9 cellular contexts compared by ENCODE assay signal in the genomic region with DNA sequence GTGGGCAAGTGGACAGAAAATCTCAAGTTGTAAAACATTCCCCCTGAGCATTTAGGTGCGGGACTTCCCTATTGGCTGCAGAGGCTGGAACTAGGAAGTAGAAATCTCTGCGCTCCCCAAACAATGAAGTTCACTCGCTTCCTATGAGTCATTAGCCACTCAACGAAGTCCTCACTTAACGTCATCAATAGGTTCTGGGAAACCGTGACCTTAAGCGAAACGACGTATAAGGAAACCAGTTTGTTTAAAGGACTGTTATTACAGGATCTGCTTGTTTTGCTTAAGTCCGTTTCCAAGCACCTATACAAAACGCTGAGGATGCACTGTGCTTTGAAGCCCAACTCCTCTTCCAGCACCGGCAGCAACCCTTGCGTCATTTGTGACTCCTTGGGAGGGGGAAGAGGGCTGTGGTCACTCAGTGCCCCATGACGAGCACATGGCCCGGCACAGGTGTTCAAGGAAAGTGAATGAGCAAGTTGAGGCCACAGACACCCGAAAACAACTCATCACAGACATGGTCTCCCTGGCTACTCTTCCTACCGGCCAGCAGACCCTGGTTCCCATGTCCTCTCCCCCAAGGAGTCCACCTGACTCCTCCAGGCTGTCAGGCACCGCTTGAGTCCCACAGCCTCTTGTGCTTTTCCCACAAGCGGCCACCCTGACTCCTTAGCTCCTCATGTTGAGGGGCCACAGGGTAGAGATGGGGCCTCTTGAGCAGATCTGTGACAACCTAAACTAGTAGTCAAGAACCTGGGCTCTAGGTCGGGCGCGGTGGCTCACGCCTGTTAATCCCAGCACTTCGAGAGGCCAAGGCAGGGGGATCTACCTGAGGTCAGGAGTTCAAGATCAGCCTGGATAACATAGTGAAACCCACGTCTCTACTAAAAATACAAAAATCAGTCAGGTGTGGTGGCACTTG. TPM values are rescaled to one million over a fixed set of nuclear protein-coding genes. Genes with fewer than 3 reads are reported as not detected.
DNase-seq lines count a peak whose midpoint lies in the region; ATAC-seq, FAIRE-seq and TF ChIP-seq lines count a peak whose summit lies in the region.
"Had no signal": no experiment of that assay in that cellular context is flagged by ENCODE, and none has a peak within 500 bp of the region (broad histone marks: within the 10 kb centered on the region; RNA-seq: fewer than 3 reads in every experiment).

No MANE protein-coding gene starts in this region.

- peaks cover 7 to 24% of the 10 kb centered on the region in 2 donors for H3K36me3 ChIP-seq in kidney (ENCODE audit: control insufficient read depth in 1 of 2, insufficient read depth in 2 of 2, low read length in 2 of 2)

- H3K27ac ChIP-seq in kidney (ENCODE audit: low read depth in 2 of 2, low read length in 2 of 2) (peak overlapping the region in 1 of 2 donors; percentile 8), dorsolateral prefrontal cortex (peak overlapping the region in 25 of 59 donors; percentile 3 to 85 (median 56))

- peaks cover 41% of the 10 kb centered on the region for H3K4me1 Mint-ChIP-seq in activated CD8-positive, alpha-beta T cell treated with anti-CD3 and anti-CD28 coated beads, Interleukin-2, amount 10 ng/mL, durations not matched to agents 7 days and 5 days (ENCODE audit: low read depth)

- peaks cover 11 to 15% of the 10 kb centered on the region in 2 donors for H3K4me1 ChIP-seq in kidney (ENCODE audit: control insufficient read depth in 1 of 2, insufficient read depth in 1 of 2, low read depth in 1 of 2, low read length in 2 of 2)

- peaks cover 42% of the 10 kb centered on the region for H3K36me3 Mint-ChIP-seq in activated CD8-positive, alpha-beta T cell treated with anti-CD3 and anti-CD28 coated beads, Interleukin-2, amount 10 ng/mL, durations not matched to agents 7 days and 5 days (ENCODE audit: low read depth)

- H3K27me3 Mint-ChIP-seq in activated CD8-positive, alpha-beta T cell treated with anti-CD3 and anti-CD28 coated beads, Interleukin-2, amount 10 ng/mL, durations not matched to agents 7 days and 5 days (ENCODE audit: low read depth): no peaks in the 10 kb centered on the region

- H3K4me3 Mint-ChIP-seq in activated CD8-positive, alpha-beta T cell treated with anti-CD3 and anti-CD28 coated beads, Interleukin-2, amount 10 ng/mL, durations not matched to agents 7 days and 5 days: peak overlapping the region; percentile 18

- peak; percentile 52 for ATAC-seq in activated CD8-positive, alpha-beta T cell treated with anti-CD3 and anti-CD28 coated beads, Interleukin-2, amount 10 ng/mL, durations not matched to agents 7 days and 5 days

- H3K9ac ChIP-seq in kidney (ENCODE audit: low read length in 2 of 2): no peak overlapping the region

- peak overlapping the region; percentile 79 for H3K27ac Mint-ChIP-seq in activated CD8-positive, alpha-beta T cell treated with anti-CD3 and anti-CD28 coated beads, Interleukin-2, amount 10 ng/mL, durations not matched to agents 7 days and 5 days

- POLR2A ChIA-PET in activated CD8-positive, alpha-beta T cell treated with anti-CD3 and anti-CD28 coated beads, Interleukin-2, amount 10 ng/mL, durations not matched to agents 7 days and 5 days (lab: Charles Lee): interaction anchor here (2.4 kb wide), 1 partner anchor 14 kb away, joined by 13 read pairs; the partner anchor contains the start of gene SUPT5H

- no peak for TF ChIP-seq CTCF in kidney (IDR thresholded peaks at IDR 0.05; ENCODE audit: borderline replicate concordance, extremely low read depth, insufficient read depth)
- no peak for TF ChIP-seq CTCF in dorsolateral prefrontal cortex (IDR thresholded peaks at IDR 0.05 in 54 of 56, conservative IDR thresholded peaks at IDR 0.05 in 2 of 56; ENCODE audit: low read depth in 1 of 56, partially characterized antibody in 56 of 56)

- peak in 2 of 3 donors; percentile 67 to 70 for DNase-seq in stimulated activated CD4-positive, alpha-beta T cell treated with anti-CD3 and anti-CD28 coated beads, Interleukin-12 subunit alpha, Interleukin-12 subunit beta, amount 100 ng/mL, for 48 hours (ENCODE audit: low read depth in 2 of 3, low spot score in 1 of 3)
- no peak for DNase-seq in stimulated activated CD4-positive, alpha-beta T cell treated with anti-CD3 and anti-CD28 coated beads, Interleukin-12 subunit alpha, Interleukin-12 subunit beta, amount 100 ng/mL, for 4 hours
- DNase-seq in NCI-H510A treated with DMSO at 0.1 percent for 48 hours (lab: John Stamatoyannopoulos, UW) (peak; percentile 27), fibroblast of peridontal ligament (ENCODE audit: extremely low read depth) (peak; percentile 43), skeletal muscle cell (ENCODE audit: low read depth) (peak; percentile 96), kidney (no peak), dorsolateral prefrontal cortex (no peak)
- peak; percentile 45 for DNase-seq in activated CD8-positive, alpha-beta T cell treated with anti-CD3 and anti-CD28 coated beads, Interleukin-2, amount 10 ng/mL, durations not matched to agents 7 days and 5 days

- no peaks in the 10 kb centered on the region for H3K9me3 Mint-ChIP-seq in activated CD8-positive, alpha-beta T cell treated with anti-CD3 and anti-CD28 coated beads, Interleukin-2, amount 10 ng/mL, durations not matched to agents 7 days and 5 days (ENCODE audit: insufficient read depth)

- H3K9me3 ChIP-seq in kidney (ENCODE audit: control insufficient read depth in 1 of 2, low read length in 2 of 2): no peaks in the 10 kb centered on the region

- no peak for FAIRE-seq in kidney (lab: Jason Lieb, UNC)
- FAIRE-seq: islet of Langerhans had no signal

- H3K27me3 ChIP-seq in dorsolateral prefrontal cortex: no peaks in the 10 kb centered on the region

- intact Hi-C loops in kidney (cut with DNase I) (no loop called here), dorsolateral prefrontal cortex (cut with DNase I) (no loop called here)

- no peak overlapping the region for H3K4me3 ChIP-seq in skeletal muscle cell (ENCODE audit: low read depth, low read length)
- no peak overlapping the region for H3K4me3 ChIP-seq in kidney (ENCODE audit: low read length in 2 of 2)
- no peak overlapping the region for H3K4me3 ChIP-seq in dorsolateral prefrontal cortex

- CTCF ChIA-PET in activated CD8-positive, alpha-beta T cell treated with anti-CD3 and anti-CD28 coated beads, Interleukin-2, amount 10 ng/mL, durations not matched to agents 7 days and 5 days (lab: Charles Lee): interaction anchor here (1.5 kb wide), 1 partner anchor 16 kb away, joined by 3 read pairs; no protein-coding TSS in a partner anchor

RNA-seq across cellular contexts. Expression of gene RPS16, which starts 4.8 kb away (rescaled TPM):
- 1,000 to 10,000 TPM; 2,100 to 2,157 TPM for total RNA-seq in activated CD8-positive, alpha-beta T cell treated with anti-CD3 and anti-CD28 coated beads, Interleukin-2, amount 10 ng/mL, durations not matched to agents 7 days and 5 days
- total RNA-seq in kidney (1,461 TPM), dorsolateral prefrontal cortex (100 to 1,000 TPM; 365 to 780 (median 506) TPM)
- 1,965 TPM for polyA plus RNA-seq in kidney (ENCODE audit: insufficient read depth, low read depth, low replicate concordance)

RNA-seq across cellular contexts. Expression of gene SUPT5H, which starts 14.4 kb away (rescaled TPM):
- total RNA-seq in activated CD8-positive, alpha-beta T cell treated with anti-CD3 and anti-CD28 coated beads, Interleukin-2, amount 10 ng/mL, durations not matched to agents 7 days and 5 days: 100 to 1,000 TPM; 144 to 147 TPM
- total RNA-seq in kidney: 123 TPM
- polyA plus RNA-seq in kidney (ENCODE audit: insufficient read depth, low read depth, low replicate concordance): 106 TPM
- 100 to 1,000 TPM; 107 to 178 (median 128) TPM for total RNA-seq in dorsolateral prefrontal cortex

RNA-seq across cellular contexts. Expression of gene PLEKHG2, which starts 18.5 kb away (rescaled TPM):
- 10 to 100 TPM; 64.4 to 68.5 TPM for total RNA-seq in activated CD8-positive, alpha-beta T cell treated with anti-CD3 and anti-CD28 coated beads, Interleukin-2, amount 10 ng/mL, durations not matched to agents 7 days and 5 days
- 29.7 TPM for total RNA-seq in kidney
- 8.5 TPM for polyA plus RNA-seq in kidney (ENCODE audit: insufficient read depth, low read depth, low replicate concordance)
- 10 to 100 TPM in 50 of 120 experiments, 1 to 10 TPM in 70; 2.1 to 25.5 (median 9.2) TPM for total RNA-seq in dorsolateral prefrontal cortex

RNA-seq across cellular contexts. Expression of gene ZFP36, which starts 24.3 kb away (rescaled TPM):
- total RNA-seq in activated CD8-positive, alpha-beta T cell treated with anti-CD3 and anti-CD28 coated beads, Interleukin-2, amount 10 ng/mL, durations not matched to agents 7 days and 5 days: 10 to 100 TPM; 72.4 to 91.4 TPM
- total RNA-seq in kidney (132 TPM), dorsolateral prefrontal cortex (100 to 1,000 TPM in 17 of 120 experiments, 10 to 100 TPM in 99, 1 to 10 TPM in 4; 7.0 to 246 (median 38.2) TPM)
- polyA plus RNA-seq in kidney (ENCODE audit: insufficient read depth, low read depth, low replicate concordance): 87.9 TPM

RNA-seq across cellular contexts. Expression of gene MED29, which starts 39.8 kb away (rescaled TPM):
- total RNA-seq in activated CD8-positive, alpha-beta T cell treated with anti-CD3 and anti-CD28 coated beads, Interleukin-2, amount 10 ng/mL, durations not matched to agents 7 days and 5 days: 10 to 100 TPM; 32.6 to 39.3 TPM
- 50.4 TPM for total RNA-seq in kidney
- 32.4 TPM for polyA plus RNA-seq in kidney (ENCODE audit: insufficient read depth, low read depth, low replicate concordance)
- 10 to 100 TPM; 41.8 to 99.7 (median 69.9) TPM for total RNA-seq in dorsolateral prefrontal cortex

Comparison
In these comparisons a context has a peak if more than half of its experiments do, and no peak if none do; other contexts are left out.
1. DNase-seq: peak in stimulated activated CD4-positive, alpha-beta T cell treated with anti-CD3 and anti-CD28 coated beads, Interleukin-12 subunit alpha, Interleukin-12 subunit beta, amount 100 ng/mL, for 48 hours (2 of 3), NCI-H510A treated with DMSO at 0.1 percent for 48 hours (single experiment), activated CD8-positive, alpha-beta T cell treated with anti-CD3 and anti-CD28 coated beads, Interleukin-2, amount 10 ng/mL, durations not matched to agents 7 days and 5 days (single experiment), fibroblast of peridontal ligament (single experiment) and skeletal muscle cell (single experiment); none in stimulated activated CD4-positive, alpha-beta T cell treated with anti-CD3 and anti-CD28 coated beads, Interleukin-12 subunit alpha, Interleukin-12 subunit beta, amount 100 ng/mL, for 4 hours (single experiment), kidney (single experiment) and dorsolateral prefrontal cortex (0 of 10).